1 cellular context compared by ENCODE assay signal in the genomic region with DNA sequence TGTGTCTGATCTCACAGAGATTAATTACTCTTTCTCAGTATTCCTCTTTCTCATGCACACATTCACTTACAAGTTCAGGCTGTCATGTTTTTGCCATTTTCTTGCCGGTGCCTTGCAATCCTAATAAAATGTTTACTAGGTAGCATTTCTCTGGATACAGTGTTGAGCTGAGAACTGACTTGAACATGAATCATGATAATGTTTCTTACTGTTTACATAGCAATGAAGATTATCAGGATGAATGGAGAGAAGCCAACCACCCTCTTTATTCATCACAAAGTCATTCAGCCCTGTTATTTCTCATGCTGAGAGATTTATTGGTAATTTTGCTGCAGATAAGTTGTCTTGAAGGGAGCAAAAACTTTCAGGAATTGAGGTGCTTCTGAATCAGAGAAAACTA.
TF ChIP-seq lines count a peak whose summit lies in the region.

No MANE protein-coding gene starts in this region.

TF ChIP-seq in K562, 482 proteins besides CTCF, POLR2A, EP300 and RAD21 (continued from another document):
- TF ChIP-seq PBX2 (CRISPR knock-in tag; IDR thresholded peaks at IDR 0.05; ENCODE audit: low read depth) (no peak), PBX2 (tag; conservative IDR thresholded peaks at IDR 0.05; ENCODE audit: low read depth) (peak; percentile 82), BRD9 (IDR thresholded peaks at IDR 0.05; ENCODE audit: low read depth, partially characterized antibody) (no peak), ATF3 (IDR thresholded peaks at IDR 0.05) (peak; percentile 9; the same call in 1 of the 2 replicates), ATF3 (CRISPR knock-in tag; conservative IDR thresholded peaks at IDR 0.05) (no peak), SMARCE1 (IDR thresholded peaks at IDR 0.05) (0 out of 2 replicates have a peak, but pooled peaks have one; percentile 15), MEIS2 (IDR thresholded peaks at IDR 0.05; ENCODE audit: partially characterized antibody) (peak; percentile 86), CREBBP (IDR thresholded peaks at IDR 0.05; ENCODE audit: low read depth, low read length) (no peak), FOXJ2 (tag; IDR thresholded peaks at IDR 0.05) (peak; percentile 97), TBL1XR1 (IDR thresholded peaks at IDR 0.05; ENCODE audit: low read length in 2 of 2) (no peak), FOXJ3 (CRISPR knock-in tag; IDR thresholded peaks at IDR 0.05) (no peak), SRF (CRISPR knock-in tag; IDR thresholded peaks at IDR 0.05) (0 out of 4 replicates have a peak, but pooled peaks of 1 of the 2 experiments have one; percentile 25), SMAD4 (CRISPR knock-in tag; conservative IDR thresholded peaks at IDR 0.05) (no peak), FOSL1 (tag; conservative IDR thresholded peaks at IDR 0.05) (peak; percentile 74), RCOR1 (IDR thresholded peaks at IDR 0.05; ENCODE audit: borderline replicate concordance in 1 of 2, low read depth in 2 of 2, low read length in 2 of 2) (peak in 1 of 2 experiments; percentile 57; a peak in 2 of 4 replicates), FOXA3 (CRISPR knock-in tag; conservative IDR thresholded peaks at IDR 0.05 in 1 of 2, IDR thresholded peaks at IDR 0.05 in 1 of 2) (peak; percentile 36 to 93; a peak in 2 of 4 replicates)
TF ChIP-seq in K562: peak in this region for 12.
